1 cellular context compared by ENCODE assay signal in genomic region chr5:176803943-176804498, GRCh38.
TF ChIP-seq lines count a peak whose summit lies in the region.

No MANE protein-coding gene starts in this region.

TF ChIP-seq in IMR-90, 13 proteins besides CTCF, POLR2A, EP300 and RAD21 (continued from another document):
- TF ChIP-seq ELK1 (IDR thresholded peaks at IDR 0.05; ENCODE audit: borderline replicate concordance, low read depth, low read length) (no peak), MAZ (IDR thresholded peaks at IDR 0.05; ENCODE audit: borderline replicate concordance, low read depth, low read length) (no peak), SMC3 (IDR thresholded peaks at IDR 0.05; ENCODE audit: low read depth, low read length) (no peak), CEBPB (IDR thresholded peaks at IDR 0.05; ENCODE audit: low read depth, low read length) (no peak), RCOR1 (IDR thresholded peaks at IDR 0.05; ENCODE audit: insufficient replicate concordance, low read length) (no peak), MAFK (IDR thresholded peaks at IDR 0.05; ENCODE audit: low read depth, low read length) (no peak), FOS (IDR thresholded peaks at IDR 0.05; ENCODE audit: low read depth, low read length) (no peak), RFX5 (IDR thresholded peaks at IDR 0.05; ENCODE audit: low read depth, low read length) (no peak)
TF ChIP-seq in IMR-90: peak in this region for 0.
